Comparison of ENCODE assay signal across 15 cellular contexts in the genomic region with DNA sequence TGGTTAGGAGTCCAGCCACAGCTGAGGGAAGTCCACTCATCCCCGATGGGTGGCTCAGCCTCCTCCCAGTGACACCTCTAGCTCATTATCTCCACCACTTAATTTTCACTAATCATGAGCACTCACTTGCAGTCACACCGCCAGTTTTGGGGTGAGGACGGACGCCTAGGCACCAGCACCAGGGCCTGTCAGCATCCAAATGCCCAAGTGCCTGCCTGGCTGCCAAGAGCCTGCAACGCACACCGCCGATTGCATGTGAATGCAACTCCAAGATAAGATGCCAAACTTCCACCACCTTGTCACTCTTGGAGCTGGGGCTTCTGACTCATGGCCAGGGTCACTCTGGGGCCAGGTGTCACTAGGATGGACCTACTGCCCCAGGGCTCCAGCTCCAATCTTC.
"Had no signal": no experiment of that assay in that cellular context is flagged by ENCODE, and none has a peak within 500 bp of the region (broad histone marks: within the 10 kb centered on the region; RNA-seq: fewer than 3 reads in every experiment).

No MANE protein-coding gene starts in this region.

- H3K36me3 Mint-ChIP-seq: stimulated activated memory B cell treated with anti-CD40 and anti-IgM and Interleukin-4, amounts not matched to agents 10 μg/mL and 1 μg/mL and 100 μg/mL, for 72 hours had no signal

- H3K27me3 Mint-ChIP-seq: activated T-cell treated with anti-CD3 and anti-CD28 coated beads, Interleukin-2, amount 50 U/mL, for 24 hours had no signal

- H3K27me3 ChIP-seq: sigmoid colon had no signal

- H3K36me3 ChIP-seq: esophagus squamous epithelium, heart right ventricle, sigmoid colon, thoracic aorta had no signal

- DNase-seq: activated CD4-positive, alpha-beta T cell treated with anti-CD3 and anti-CD28 coated beads, Interleukin-2, amount 10 ng/mL, durations not matched to agents 7 days and 5 days; activated CD8-positive, alpha-beta T cell treated with anti-CD3 and anti-CD28 coated beads, Interleukin-2, amount 10 ng/mL, durations not matched to agents 7 days and 5 days; activated naive CD4-positive, alpha-beta T cell treated with anti-CD3 and anti-CD28 coated beads for 36 hours; activated T-cell treated with anti-CD3 and anti-CD28 coated beads, Interleukin-2, amount 50 U/mL, for 24 hours; aorta; effector memory CD4-positive, alpha-beta T cell; esophagus squamous epithelium; sigmoid colon; stimulated activated CD4-positive, alpha-beta T cell treated with anti-CD3 and anti-CD28 coated beads, Interleukin-4, amount 100 ng/mL, for 4 hours had no signal

- ATAC-seq: activated CD4-positive, CD25-positive, alpha-beta regulatory T cell treated with anti-CD3 and anti-CD28 coated beads, Interleukin-2, amount 50 U/mL, for 24 hours; activated CD8-positive, alpha-beta T cell treated with anti-CD3 and anti-CD28 coated beads, Interleukin-2, amount 10 ng/mL, durations not matched to agents 7 days and 5 days; stimulated activated memory B cell treated with anti-CD40 and anti-IgM and Interleukin-4, amounts not matched to agents 10 μg/mL and 1 μg/mL and 100 μg/mL, for 72 hours had no signal

- H3K9me3 ChIP-seq: esophagus squamous epithelium, heart right ventricle, sigmoid colon, thoracic aorta had no signal

- H3K9me3 Mint-ChIP-seq: activated CD4-positive, alpha-beta T cell treated with anti-CD3 and anti-CD28 coated beads, Interleukin-2, amount 10 ng/mL, durations not matched to agents 7 days and 5 days; activated naive CD4-positive, alpha-beta T cell treated with anti-CD3 and anti-CD28 coated beads for 36 hours; activated T-cell treated with anti-CD3 and anti-CD28 coated beads, Interleukin-2, amount 50 U/mL, for 24 hours; nephron; stimulated activated memory B cell treated with anti-CD40 and anti-IgM and Interleukin-4, amounts not matched to agents 10 μg/mL and 1 μg/mL and 100 μg/mL, for 72 hours; T-helper 1 cell treated with Interleukin-12 subunit alpha and Interleukin-12 subunit beta and Interleukin-4 antibody, amounts not matched to agents 30 μg/mL and 1 μg/mL, for 36 hours had no signal

- H3K4me3 ChIP-seq: esophagus squamous epithelium, heart right ventricle, sigmoid colon, thoracic aorta had no signal

- H3K27ac Mint-ChIP-seq: activated CD8-positive, alpha-beta T cell treated with anti-CD3 and anti-CD28 coated beads, Interleukin-2, amount 10 ng/mL, durations not matched to agents 7 days and 5 days; activated naive CD4-positive, alpha-beta T cell treated with anti-CD3 and anti-CD28 coated beads for 36 hours; activated T-cell treated with anti-CD3 and anti-CD28 coated beads, Interleukin-2, amount 50 U/mL, for 24 hours; nephron; stimulated activated memory B cell treated with anti-CD40 and anti-IgM and Interleukin-4, amounts not matched to agents 10 μg/mL and 1 μg/mL and 100 μg/mL, for 72 hours; T-helper 1 cell treated with Interleukin-12 subunit alpha and Interleukin-12 subunit beta and Interleukin-4 antibody, amounts not matched to agents 30 μg/mL and 1 μg/mL, for 36 hours had no signal

- H3K4me3 Mint-ChIP-seq: activated CD4-positive, alpha-beta T cell treated with anti-CD3 and anti-CD28 coated beads, Interleukin-2, amount 10 ng/mL, durations not matched to agents 7 days and 5 days; activated CD8-positive, alpha-beta T cell treated with anti-CD3 and anti-CD28 coated beads, Interleukin-2, amount 10 ng/mL, durations not matched to agents 7 days and 5 days; activated naive CD4-positive, alpha-beta T cell treated with anti-CD3 and anti-CD28 coated beads for 36 hours; activated T-cell treated with anti-CD3 and anti-CD28 coated beads, Interleukin-2, amount 50 U/mL, for 24 hours; nephron; stimulated activated memory B cell treated with anti-CD40 and anti-IgM and Interleukin-4, amounts not matched to agents 10 μg/mL and 1 μg/mL and 100 μg/mL, for 72 hours; T-helper 1 cell treated with Interleukin-12 subunit alpha and Interleukin-12 subunit beta and Interleukin-4 antibody, amounts not matched to agents 30 μg/mL and 1 μg/mL, for 36 hours had no signal
